In the genomic region with DNA sequence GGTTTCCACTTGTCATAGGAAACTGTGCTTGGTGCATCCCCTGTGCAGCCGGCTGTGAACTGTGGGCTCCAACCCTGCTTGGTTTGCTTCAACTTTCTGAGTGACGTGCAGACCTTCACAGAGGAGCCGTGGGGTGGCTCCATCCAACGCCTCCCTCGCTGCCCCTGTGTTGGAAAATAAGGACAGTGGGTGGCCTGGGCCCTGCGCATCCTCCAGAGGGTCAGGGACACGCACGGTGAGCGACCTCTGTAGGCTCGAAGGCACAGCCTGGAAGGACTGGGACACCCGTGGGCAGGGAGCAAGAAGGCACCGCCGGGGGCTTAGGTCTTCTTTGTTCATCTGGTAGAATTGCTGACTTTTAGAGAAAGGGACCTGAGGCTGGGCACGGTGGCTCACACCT, we compare ENCODE assay signal across 25 cellular contexts.
"Had no signal": no experiment of that assay in that cellular context is flagged by ENCODE, and none has a peak within 500 bp of the region (broad histone marks: within the 10 kb centered on the region; RNA-seq: fewer than 3 reads in every experiment).

No MANE protein-coding gene starts in this region.

- H3K4me3 Mint-ChIP-seq: activated CD4-positive, alpha-beta T cell treated with anti-CD3 and anti-CD28 coated beads for 36 hours; activated CD8-positive, alpha-beta memory T cell treated with anti-CD3 and anti-CD28 coated beads, Interleukin-2, amount 10 ng/mL, durations not matched to agents 7 days and 5 days; activated CD8-positive, alpha-beta T cell treated with anti-CD3 and anti-CD28 coated beads, Interleukin-2, amount 10 ng/mL, durations not matched to agents 7 days and 5 days; neural crest cell; stimulated activated naive CD8-positive, alpha-beta T cell treated with anti-CD3 and anti-CD28 coated beads, Interleukin-15, amount 100 ng/mL, for 72 hours had no signal

- H3K4me3 ChIP-seq: esophagus muscularis mucosa, left lung, lung, right atrium auricular region, vagina had no signal

- H3K9me3 Mint-ChIP-seq: activated naive CD4-positive, alpha-beta T cell treated with anti-CD3 and anti-CD28 coated beads, Interleukin-2, amount 50 U/mL, for 72 hours; activated T-cell treated with anti-CD3 and anti-CD28 coated beads, Interleukin-2, amount 50 U/mL, for 72 hours; neural crest cell; stimulated activated naive CD8-positive, alpha-beta T cell treated with anti-CD3 and anti-CD28 coated beads, Interleukin-15, amount 100 ng/mL, for 72 hours had no signal

- H3K27me3 Mint-ChIP-seq: activated CD4-positive, alpha-beta T cell treated with anti-CD3 and anti-CD28 coated beads for 36 hours; activated CD8-positive, alpha-beta memory T cell treated with anti-CD3 and anti-CD28 coated beads, Interleukin-2, amount 10 ng/mL, durations not matched to agents 7 days and 5 days; stimulated activated naive CD8-positive, alpha-beta T cell treated with anti-CD3 and anti-CD28 coated beads, Interleukin-15, amount 100 ng/mL, for 72 hours had no signal

- H3K36me3 Mint-ChIP-seq: activated CD8-positive, alpha-beta memory T cell treated with anti-CD3 and anti-CD28 coated beads, Interleukin-2, amount 10 ng/mL, durations not matched to agents 7 days and 5 days; activated naive CD4-positive, alpha-beta T cell treated with anti-CD3 and anti-CD28 coated beads, Interleukin-2, amount 50 U/mL, for 72 hours had no signal

- H3K27ac Mint-ChIP-seq: activated CD4-positive, alpha-beta T cell treated with anti-CD3 and anti-CD28 coated beads for 36 hours; activated CD8-positive, alpha-beta memory T cell treated with anti-CD3 and anti-CD28 coated beads, Interleukin-2, amount 10 ng/mL, durations not matched to agents 7 days and 5 days; activated CD8-positive, alpha-beta T cell treated with anti-CD3 and anti-CD28 coated beads, Interleukin-2, amount 10 ng/mL, durations not matched to agents 7 days and 5 days; activated naive CD4-positive, alpha-beta T cell treated with anti-CD3 and anti-CD28 coated beads, Interleukin-2, amount 50 U/mL, for 72 hours; activated T-cell treated with anti-CD3 and anti-CD28 coated beads, Interleukin-2, amount 50 U/mL, for 72 hours; stimulated activated naive CD8-positive, alpha-beta T cell treated with anti-CD3 and anti-CD28 coated beads, Interleukin-15, amount 100 ng/mL, for 72 hours had no signal

- H3K36me3 ChIP-seq: esophagus muscularis mucosa, heart right ventricle, left lung, right atrium auricular region, upper lobe of left lung, vagina had no signal

- H3K9ac ChIP-seq: parathyroid adenoma had no signal

- H3K27me3 ChIP-seq: esophagus muscularis mucosa, heart right ventricle, left lung, right atrium auricular region, upper lobe of left lung, vagina had no signal

- DNase-seq: activated CD4-positive, alpha-beta T cell treated with anti-CD3 and anti-CD28 coated beads for 36 hours; activated CD4-positive, CD25-positive, alpha-beta regulatory T cell; activated CD8-positive, alpha-beta memory T cell treated with anti-CD3 and anti-CD28 coated beads, Interleukin-2, amount 10 ng/mL, durations not matched to agents 7 days and 5 days; activated CD8-positive, alpha-beta T cell treated with anti-CD3 and anti-CD28 coated beads, Interleukin-2, amount 10 ng/mL, durations not matched to agents 7 days and 5 days; activated naive CD4-positive, alpha-beta T cell; activated T-cell treated with anti-CD3 and anti-CD28 coated beads, Interleukin-2, amount 50 U/mL, for 72 hours; anterior cingulate cortex; dermis blood vessel endothelial cell; effector CD4-positive, alpha-beta T cell; foreskin melanocyte; heart right ventricle; kidney glomerular epithelial cell; occipital lobe; stimulated activated CD4-positive, alpha-beta T cell treated with anti-CD3 and anti-CD28 coated beads, Interleukin-2, amount 100 ng/mL, for 48 hours; stimulated activated naive CD8-positive, alpha-beta T cell treated with anti-CD3 and anti-CD28 coated beads, Interleukin-15, amount 100 ng/mL, for 72 hours; substantia nigra had no signal

- H3K9me3 ChIP-seq: esophagus muscularis mucosa, heart right ventricle, left lung, right atrium auricular region, upper lobe of left lung, vagina had no signal

- H3K4me1 ChIP-seq: parathyroid adenoma had no signal

- H3K27ac ChIP-seq: esophagus muscularis mucosa, heart right ventricle, left lung, parathyroid adenoma, right atrium auricular region, upper lobe of left lung, vagina had no signal

- ATAC-seq: activated CD4-positive, alpha-beta T cell treated with anti-CD3 and anti-CD28 coated beads for 36 hours; activated CD8-positive, alpha-beta memory T cell treated with anti-CD3 and anti-CD28 coated beads, Interleukin-2, amount 10 ng/mL, durations not matched to agents 7 days and 5 days; activated CD8-positive, alpha-beta T cell treated with anti-CD3 and anti-CD28 coated beads, Interleukin-2, amount 10 ng/mL, durations not matched to agents 7 days and 5 days; activated naive CD4-positive, alpha-beta T cell treated with anti-CD3 and anti-CD28 coated beads, Interleukin-2, amount 50 U/mL, for 72 hours; activated T-cell treated with anti-CD3 and anti-CD28 coated beads, Interleukin-2, amount 50 U/mL, for 72 hours; heart right ventricle; left lung; stimulated activated naive CD8-positive, alpha-beta T cell treated with anti-CD3 and anti-CD28 coated beads, Interleukin-15, amount 100 ng/mL, for 72 hours had no signal
